ENCODE assay signal across 1 cellular context in genomic region chr1:161389158-161389557, GRCh38.
TF ChIP-seq lines count a peak whose summit lies in the region.

No MANE protein-coding gene starts in this region.

TF ChIP-seq in HEK293, 187 proteins besides CTCF, POLR2A, EP300 and RAD21:
- TF ChIP-seq ZBTB17 (tag by site-specific recombination; IDR thresholded peaks at IDR 0.05): peak; percentile 29; the same call in 1 of the 2 replicates
